ENCODE assay signal across 14 cellular contexts in the genomic region with DNA sequence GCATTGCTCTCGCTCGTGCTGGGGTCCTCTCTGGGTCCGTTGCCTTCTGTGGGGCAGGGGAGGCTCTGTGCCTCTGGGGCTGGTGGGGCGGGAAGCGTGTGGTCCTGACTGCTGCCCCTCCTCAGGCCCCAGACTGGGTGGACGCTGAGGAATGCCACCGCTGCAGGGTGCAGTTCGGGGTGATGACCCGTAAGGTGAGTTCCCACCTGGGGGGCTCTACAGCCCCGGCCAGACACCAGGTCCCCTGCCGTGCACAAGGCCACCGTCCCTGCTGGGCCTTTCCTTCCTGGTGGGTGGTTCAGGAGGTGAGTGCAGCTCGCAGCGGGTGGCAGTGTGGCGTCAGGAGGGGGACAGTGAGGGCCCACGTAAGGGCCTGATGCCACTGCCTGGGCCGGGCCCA. TPM values are rescaled to one million over a fixed set of nuclear protein-coding genes. Genes with fewer than 3 reads are reported as not detected.
A peak's percentile ranks its signal among the peaks of the same experiment; 100 is the strongest.
DNase-seq lines count a peak whose midpoint lies in the region; ATAC-seq and TF ChIP-seq lines count a peak whose summit lies in the region.
"Had no signal": no experiment of that assay in that cellular context is flagged by ENCODE, and none has a peak within 500 bp of the region (broad histone marks: within the 10 kb centered on the region; RNA-seq: fewer than 3 reads in every experiment).

No MANE protein-coding gene starts in this region.

- no peak for TF ChIP-seq CTCF in Panc1 (IDR thresholded peaks at IDR 0.05)
- no peak for TF ChIP-seq CTCF in esophagus squamous epithelium (IDR thresholded peaks at IDR 0.05)

- no peak for DNase-seq in Panc1 (ENCODE audit: low read depth, low spot score)
- DNase-seq in effector memory CD4-positive, alpha-beta T cell = no peak
- no peak for DNase-seq in stimulated activated naive CD4-positive, alpha-beta T cell (lab: John Stamatoyannopoulos, UW)
- DNase-seq in esophagus squamous epithelium (lab: John Stamatoyannopoulos, UW) = no peak
- DNase-seq: BE2C; CD8-positive, alpha-beta T cell; COR-L47; DMS153; DMS79 treated with DMSO at 0.1 percent for 48 hours; EL; H7 had no signal

- H3K9me3 ChIP-seq in Panc1 (ENCODE audit: control insufficient read depth, insufficient read depth, low read depth, low read length) (no peaks in the 10 kb centered on the region), esophagus squamous epithelium (no peaks in the 10 kb centered on the region)
- no peaks in the 10 kb centered on the region for H3K9me3 ChIP-seq in effector memory CD4-positive, alpha-beta T cell (ENCODE audit: control insufficient read depth, low read length)
- H3K9me3 ChIP-seq: A549, BE2C had no signal

- H3K4me3 ChIP-seq in Panc1 (ENCODE audit: low read depth in 2 of 2, low read length in 2 of 2) (no peak overlapping the region), esophagus squamous epithelium (no peak overlapping the region)
- no peak overlapping the region for H3K4me3 ChIP-seq in effector memory CD4-positive, alpha-beta T cell (ENCODE audit: insufficient read depth, low read depth, low read length, poor library complexity, severe bottlenecking)
- H3K4me3 ChIP-seq: A549, GM23338 had no signal

- H3K27ac ChIP-seq in Panc1 (ENCODE audit: low read length) (no peak overlapping the region), esophagus squamous epithelium (no peak overlapping the region)
- H3K27ac ChIP-seq in effector memory CD4-positive, alpha-beta T cell (ENCODE audit: insufficient read depth, low read length, poor library complexity, severe bottlenecking) = peak overlapping the region; percentile 5
- H3K27ac ChIP-seq: A549 had no signal

- CTCF ChIA-PET in Panc1 (lab: Charles Lee) = no interaction called here

- BruUV-seq in Panc1 (replicated peaks; lab: Mats Ljungman, UMichigan) = no TSS peak

- in situ Hi-C loops in Panc1 (cut with HindIII; ENCODE audit: low pct_unique_long_range_greater_than_20kb, low sequenced_read_pairs) = no loop called here

- 91% methylated on average over 4 of the region's 17 CpGs; no CpG with 5 or more reads in 1 of the 2 donors for WGBS in esophagus squamous epithelium, 2 donors

- H3K4me1 ChIP-seq in Panc1 (ENCODE audit: control insufficient read depth, insufficient read depth, low read length) (peaks cover 2% of the 10 kb centered on the region), esophagus squamous epithelium (peaks cover 11 to 40% (median 14%) of the 10 kb centered on the region in 3 donors)
- no peaks in the 10 kb centered on the region for H3K4me1 ChIP-seq in effector memory CD4-positive, alpha-beta T cell (ENCODE audit: control insufficient read depth, insufficient read depth, low read length, poor library complexity, severe bottlenecking)
- H3K4me1 ChIP-seq: BE2C had no signal

- H3K36me3 ChIP-seq in Panc1 (ENCODE audit: control insufficient read depth, insufficient read depth, low read length) = peaks cover 18% of the 10 kb centered on the region
- peaks cover 94% of the 10 kb centered on the region for H3K36me3 ChIP-seq in effector memory CD4-positive, alpha-beta T cell (ENCODE audit: control insufficient read depth, insufficient read depth, low read length)
- peaks cover 88 to 100% (median 90%) of the 10 kb centered on the region in 3 donors for H3K36me3 ChIP-seq in esophagus squamous epithelium

- H3K27me3 ChIP-seq in Panc1 (ENCODE audit: control insufficient read depth, insufficient read depth, low read length) = no peaks in the 10 kb centered on the region
- no peaks in the 10 kb centered on the region for H3K27me3 ChIP-seq in effector memory CD4-positive, alpha-beta T cell (replicated peaks; ENCODE audit: control insufficient read depth, insufficient read depth, low read length, poor library complexity, severe bottlenecking)
- H3K27me3 ChIP-seq in esophagus squamous epithelium = no peaks in the 10 kb centered on the region
- H3K27me3 ChIP-seq: BE2C had no signal

- no peak for TF ChIP-seq POLR2A in esophagus squamous epithelium (IDR thresholded peaks at IDR 0.05)

- POLR2A ChIA-PET in Panc1 (lab: Charles Lee) = interaction anchor here (0.6 kb wide), 2 partner anchors 16 to 178 kb away, joined by 3 read pairs; no protein-coding TSS in a partner anchor

- 0 out of 2 replicates have a peak, but pooled peaks have one; percentile 3 for ATAC-seq in Panc1
- no peak for ATAC-seq in HG02623 (IDR thresholded peaks at IDR 0.05; ENCODE audit: unreplicated experiment)
- ATAC-seq: A549; CD8-positive, alpha-beta T cell; GM23338 had no signal

- intact Hi-C loops in Panc1 (cut with micrococcal nuclease; ENCODE audit: unreplicated experiment) = no loop called here
- intact Hi-C loops in esophagus squamous epithelium (cut with DNase I) = no loop called here

RNA-seq across cellular contexts. Expression of a gene that starts 6.7 kb away (rescaled TPM):
- total RNA-seq in Panc1 (2021; ENCODE audit: unreplicated experiment) = 240 TPM
- 264 TPM for polyA plus RNA-seq in Panc1 (2012; ENCODE audit: insufficient read length)
- 10 to 100 TPM; 48.2 to 86.8 (median 84.0) TPM for total RNA-seq in esophagus squamous epithelium

RNA-seq across cellular contexts. Expression of a gene that starts 7.0 kb away (rescaled TPM):
- total RNA-seq in Panc1 (2021; ENCODE audit: unreplicated experiment) (52.7 TPM), esophagus squamous epithelium (10 to 100 TPM; 19.1 to 34.3 (median 27.9) TPM)
- polyA plus RNA-seq in Panc1 (2012; ENCODE audit: insufficient read length) = 48.7 TPM

RNA-seq across cellular contexts. Expression of a gene that starts 12.6 kb away (rescaled TPM):
- total RNA-seq in Panc1 (2021; ENCODE audit: unreplicated experiment) = 157 TPM
- 199 TPM for polyA plus RNA-seq in Panc1 (2012; ENCODE audit: insufficient read length)
- 100 to 1,000 TPM in 1 of 4 donors, 10 to 100 TPM in 3; 69.6 to 115 (median 79.9) TPM for total RNA-seq in esophagus squamous epithelium

RNA-seq across cellular contexts. Expression of a gene that starts 21.5 kb away (rescaled TPM):
- total RNA-seq in Panc1 (2021; ENCODE audit: unreplicated experiment) = 81.2 TPM
- 87.0 TPM for polyA plus RNA-seq in Panc1 (2012; ENCODE audit: insufficient read length)
- 10 to 100 TPM; 23.3 to 49.3 (median 37.1) TPM for total RNA-seq in esophagus squamous epithelium

RNA-seq across cellular contexts. Expression of a gene that starts 24.0 kb away (rescaled TPM):
- 74.6 TPM for total RNA-seq in Panc1 (2021; ENCODE audit: unreplicated experiment)
- 88.5 TPM for polyA plus RNA-seq in Panc1 (2012; ENCODE audit: insufficient read length)
- 10 to 100 TPM; 18.2 to 25.6 (median 21.4) TPM for total RNA-seq in esophagus squamous epithelium
